In genomic region chr1:209554761-209555611, GRCh38 we compare ENCODE assay signal across 22 cellular contexts. TPM values are rescaled to one million over a fixed set of nuclear protein-coding genes. Genes with fewer than 3 reads are reported as not detected.
DNase-seq lines count a peak whose midpoint lies in the region; ATAC-seq and TF ChIP-seq lines count a peak whose summit lies in the region.
"Had no signal": no experiment of that assay in that cellular context is flagged by ENCODE, and none has a peak within 500 bp of the region (broad histone marks: within the 10 kb centered on the region; RNA-seq: fewer than 3 reads in every experiment).

No MANE protein-coding gene starts in this region.

- H3K9me3 Mint-ChIP-seq in activated T-helper 2 cell treated with anti-CD3 and anti-CD28 coated beads, Interferon-gamma antibody, Interleukin-2, Interleukin-4, amounts not matched to agents 10 μg/mL and 5 μg/mL and 100 μg/mL, durations not matched to agents 14 hours and 24 hours and 36 hours, result no peaks in the 10 kb centered on the region
- H3K9me3 Mint-ChIP-seq: activated naive CD8-positive, alpha-beta T cell treated with anti-CD3 and anti-CD28 coated beads, Interleukin-2, amount 50 U/mL, for 24 hours had no signal

- H3K23ac ChIP-seq in neuronal stem cell (ENCODE audit: low read depth, low read length, poor library complexity), result no peak overlapping the region

- H4K91ac ChIP-seq in neuronal stem cell (ENCODE audit: low read depth, low read length, poor library complexity), result peak overlapping the region; percentile 6

- peak overlapping the region; percentile 21 for H2AK5ac ChIP-seq in neuronal stem cell (ENCODE audit: low read depth, low read length)

- no peak overlapping the region for H3K4ac ChIP-seq in neuronal stem cell (ENCODE audit: low read length)

- no peak overlapping the region for H3K27ac ChIP-seq in HCT116 (ENCODE audit: low read depth, low read length)
- H3K27ac ChIP-seq in WERI-Rb-1, result no peak overlapping the region
- peak overlapping the region; percentile 79 for H3K27ac ChIP-seq in neuronal stem cell (replicated peaks; ENCODE audit: low read length)
- H3K27ac ChIP-seq: skin epidermis, suprapubic skin had no signal

- peak in 2 of 3 experiments; percentile 25 to 47; a peak in 3 of 6 replicates for TF ChIP-seq CTCF in HCT116 (IDR thresholded peaks at IDR 0.05 in 2 of 3, conservative IDR thresholded peaks at IDR 0.05 in 1 of 3; ENCODE audit: borderline replicate concordance in 1 of 3, insufficient read depth in 1 of 3, low read depth in 2 of 3, low read length in 2 of 3)
- TF ChIP-seq CTCF in WERI-Rb-1 (IDR thresholded peaks at IDR 0.05; ENCODE audit: low read depth, low read length), result peak; percentile 27; the same call in 1 of the 2 replicates

- peak overlapping the region; percentile 17 for H3K18ac ChIP-seq in neuronal stem cell (ENCODE audit: low read length)

- H3K9me3 ChIP-seq in HCT116 (ENCODE audit: control insufficient read depth in 1 of 2, insufficient read depth in 1 of 2, low read depth in 1 of 2, low read length in 2 of 2), result no peaks in the 10 kb centered on the region
- H3K9me3 ChIP-seq in WERI-Rb-1 (ENCODE audit: severe bottlenecking), result no peaks in the 10 kb centered on the region
- H3K9me3 ChIP-seq in neuronal stem cell (replicated peaks in 1 of 2; ENCODE audit: control insufficient read depth in 2 of 2, insufficient read depth in 1 of 2, low read depth in 1 of 2, low read length in 2 of 2), result no peaks in the 10 kb centered on the region
- H3K9me3 ChIP-seq: suprapubic skin had no signal

- H3K4me1 ChIP-seq in HCT116 (ENCODE audit: control insufficient read depth in 1 of 2, insufficient read depth in 2 of 2, low read length in 2 of 2), result no peaks in the 10 kb centered on the region
- peaks cover 0 to 8% of the 10 kb centered on the region in 2 donors for H3K4me1 ChIP-seq in neuronal stem cell (ENCODE audit: control insufficient read depth in 2 of 2, insufficient read depth in 1 of 2, low read depth in 1 of 2, low read length in 2 of 2)
- H3K4me1 ChIP-seq: suprapubic skin had no signal

- no peaks in the 10 kb centered on the region for H3K27me3 ChIP-seq in HCT116 (ENCODE audit: insufficient read depth, low read length)
- peaks cover 28% of the 10 kb centered on the region for H3K27me3 ChIP-seq in WERI-Rb-1 (ENCODE audit: insufficient read depth, low read depth, severe bottlenecking)
- no peaks in the 10 kb centered on the region for H3K27me3 ChIP-seq in neuronal stem cell (ENCODE audit: control insufficient read depth in 3 of 3, insufficient read depth in 3 of 3, low read depth in 1 of 3, low read length in 3 of 3)
- H3K27me3 ChIP-seq: suprapubic skin had no signal

- H3K79me2 ChIP-seq in HCT116 (ENCODE audit: insufficient read depth, low read length), result no peaks in the 10 kb centered on the region

- H2BK5ac ChIP-seq in neuronal stem cell (ENCODE audit: low read length), result no peak overlapping the region

- CTCF ChIA-PET in HCT116 (lab: Charles Lee), result no interaction called here

- H2BK15ac ChIP-seq in neuronal stem cell (ENCODE audit: low read length), result no peak overlapping the region

- no peaks in the 10 kb centered on the region for H3K9me2 ChIP-seq in HCT116 (ENCODE audit: insufficient read depth)

- peak; percentile 27 for DNase-seq in NCI-H82 (lab: John Stamatoyannopoulos, UW)
- DNase-seq in NCI-H82 treated with DMSO at 0.1 percent for 48 hours (lab: John Stamatoyannopoulos, UW; ENCODE audit: unreplicated experiment), result no peak
- DNase-seq in HCT116 (ENCODE audit: low read depth, low spot score), result no peak
- no peak for DNase-seq in WERI-Rb-1
- DNase-seq in neuronal stem cell (ENCODE audit: low spot score), result no peak
- DNase-seq in activated T-helper 2 cell treated with anti-CD3 and anti-CD28 coated beads, Interferon-gamma antibody, Interleukin-2, Interleukin-4, amounts not matched to agents 10 μg/mL and 5 μg/mL and 100 μg/mL, durations not matched to agents 14 hours and 24 hours and 36 hours (ENCODE audit: low spot score), result no peak
- DNase-seq in HCEC 1CT, result no peak
- DNase-seq: 8988T; activated CD4-positive, alpha-beta T cell treated with anti-CD3 and anti-CD28 coated beads, Interleukin-2, amount 50 U/mL, for 48 hours; activated gamma-delta T cell; activated naive CD8-positive, alpha-beta T cell treated with anti-CD3 and anti-CD28 coated beads, Interleukin-2, amount 50 U/mL, for 24 hours; DMS79; hippocampal formation; NCI-H1105; NCI-H2029 treated with DMSO at 0.1 percent for 48 hours; stimulated activated CD4-positive, alpha-beta T cell treated with anti-CD3 and anti-CD28 coated beads, Interleukin-1b, Interleukin-23, amount 100 ng/mL, for 48 hours; T-helper 2 cell had no signal

- no peaks in the 10 kb centered on the region for H3K79me1 ChIP-seq in neuronal stem cell (ENCODE audit: low read depth, low read length)

- no peak for TF ChIP-seq POLR2A in HCT116 (IDR thresholded peaks at IDR 0.05; ENCODE audit: borderline replicate concordance, extremely low read depth, insufficient read depth, insufficient read length)

- H3K36me3 ChIP-seq in HCT116 (ENCODE audit: control insufficient read depth in 1 of 2, insufficient read depth in 2 of 2, low read length in 2 of 2) (no peaks in the 10 kb centered on the region), WERI-Rb-1 (no peaks in the 10 kb centered on the region), neuronal stem cell (replicated peaks in 1 of 2; ENCODE audit: control insufficient read depth in 2 of 2, insufficient read depth in 2 of 2, low read length in 2 of 2) (no peaks in the 10 kb centered on the region)
- H3K36me3 ChIP-seq: suprapubic skin had no signal

- H3K4me2 ChIP-seq in HCT116 (ENCODE audit: low read length) (no peak overlapping the region), neuronal stem cell (ENCODE audit: insufficient read depth, low read length, poor library complexity, severe bottlenecking) (no peak overlapping the region)

- 100% methylated on average over 2 of the region's 9 CpGs for WGBS in neuronal stem cell (ENCODE audit: extremely low coverage in 2 of 2, insufficient read length in 2 of 2, insufficient replicate concordance in 1 of 2), 2 donors

- intact Hi-C loops in HCT116 (cut with micrococcal nuclease), result no loop called here
- intact Hi-C loops in activated T-helper 2 cell treated with anti-CD3 and anti-CD28 coated beads, Interferon-gamma antibody, Interleukin-2, Interleukin-4, amounts not matched to agents 10 μg/mL and 5 μg/mL and 100 μg/mL, durations not matched to agents 14 hours and 24 hours and 36 hours (cut with micrococcal nuclease), result no loop called here

- H3K36me3 Mint-ChIP-seq in activated T-helper 2 cell treated with anti-CD3 and anti-CD28 coated beads, Interferon-gamma antibody, Interleukin-2, Interleukin-4, amounts not matched to agents 10 μg/mL and 5 μg/mL and 100 μg/mL, durations not matched to agents 14 hours and 24 hours and 36 hours (ENCODE audit: low read depth), result no peaks in the 10 kb centered on the region

- H4K8ac ChIP-seq in neuronal stem cell (ENCODE audit: low read depth, low read length), result no peak overlapping the region

- H3K4me3 ChIP-seq in HCT116 (replicated peaks in 1 of 2; ENCODE audit: low read depth in 1 of 2, low read length in 2 of 2) (no peak overlapping the region), WERI-Rb-1 (ENCODE audit: low read depth, low read length) (no peak overlapping the region), neuronal stem cell (ENCODE audit: low read length in 2 of 2) (no peak overlapping the region)
- H3K4me3 ChIP-seq: skin epidermis, suprapubic skin had no signal

- peak; percentile 15; the same call in 1 of the 2 replicates for TF ChIP-seq RAD21 in HCT116 (IDR thresholded peaks at IDR 0.05; ENCODE audit: low read depth)

- no peak overlapping the region for H3K27ac Mint-ChIP-seq in activated T-helper 2 cell treated with anti-CD3 and anti-CD28 coated beads, Interferon-gamma antibody, Interleukin-2, Interleukin-4, amounts not matched to agents 10 μg/mL and 5 μg/mL and 100 μg/mL, durations not matched to agents 14 hours and 24 hours and 36 hours
- H3K27ac Mint-ChIP-seq: activated naive CD8-positive, alpha-beta T cell treated with anti-CD3 and anti-CD28 coated beads, Interleukin-2, amount 50 U/mL, for 24 hours had no signal

- RAD21 ChIA-PET in HCT116 (lab: Charles Lee; ENCODE audit: low non-redundant PET in 1 of 2, low total read pairs in 2 of 2, uncharacterized antibody in 2 of 2, unreplicated experiment in 2 of 2), result no interaction called here

- no peak overlapping the region for H2BK12ac ChIP-seq in neuronal stem cell (ENCODE audit: low read length)

- POLR2A ChIA-PET in HCT116 (lab: Charles Lee), result no interaction called here

- H3K9ac ChIP-seq in HCT116 (ENCODE audit: low read length), result no peak overlapping the region
- H3K9ac ChIP-seq in neuronal stem cell (ENCODE audit: low read depth, low read length, poor library complexity), result no peak overlapping the region

- peaks cover 15% of the 10 kb centered on the region for H3K27me3 Mint-ChIP-seq in activated T-helper 2 cell treated with anti-CD3 and anti-CD28 coated beads, Interferon-gamma antibody, Interleukin-2, Interleukin-4, amounts not matched to agents 10 μg/mL and 5 μg/mL and 100 μg/mL, durations not matched to agents 14 hours and 24 hours and 36 hours (ENCODE audit: low read depth)

- peak; percentile 77 for ATAC-seq in HCT116
- no peak for ATAC-seq in HG02623 (IDR thresholded peaks at IDR 0.05; ENCODE audit: unreplicated experiment)
- ATAC-seq: activated naive CD8-positive, alpha-beta T cell treated with anti-CD3 and anti-CD28 coated beads, Interleukin-2, amount 50 U/mL, for 24 hours had no signal

- no peak overlapping the region for H2BK120ac ChIP-seq in neuronal stem cell (ENCODE audit: low read depth, low read length)

- no TSS peak for BruUV-seq in HCT116 (replicated peaks; lab: Mats Ljungman, UMichigan)

- H2AFZ ChIP-seq in HCT116 (ENCODE audit: low read depth, low read length, poor library complexity, severe bottlenecking) (no peak overlapping the region), neuronal stem cell (ENCODE audit: low read length) (no peak overlapping the region)

- no peak overlapping the region for H3K14ac ChIP-seq in neuronal stem cell (ENCODE audit: low read length)

- no peak overlapping the region for H3K4me3 Mint-ChIP-seq in activated T-helper 2 cell treated with anti-CD3 and anti-CD28 coated beads, Interferon-gamma antibody, Interleukin-2, Interleukin-4, amounts not matched to agents 10 μg/mL and 5 μg/mL and 100 μg/mL, durations not matched to agents 14 hours and 24 hours and 36 hours (ENCODE audit: low read depth)
- H3K4me3 Mint-ChIP-seq: activated naive CD8-positive, alpha-beta T cell treated with anti-CD3 and anti-CD28 coated beads, Interleukin-2, amount 50 U/mL, for 24 hours had no signal

- no peaks in the 10 kb centered on the region for H4K20me1 ChIP-seq in HCT116 (ENCODE audit: insufficient read depth)

- no peaks in the 10 kb centered on the region for H3K4me1 Mint-ChIP-seq in activated T-helper 2 cell treated with anti-CD3 and anti-CD28 coated beads, Interferon-gamma antibody, Interleukin-2, Interleukin-4, amounts not matched to agents 10 μg/mL and 5 μg/mL and 100 μg/mL, durations not matched to agents 14 hours and 24 hours and 36 hours (ENCODE audit: low read depth)
- H3K4me1 Mint-ChIP-seq: activated naive CD8-positive, alpha-beta T cell treated with anti-CD3 and anti-CD28 coated beads, Interleukin-2, amount 50 U/mL, for 24 hours had no signal

RNA-seq across cellular contexts. Expression of gene CAMK1G, which starts 28.5 kb away (rescaled TPM):
- total RNA-seq in HCT116 (2021; ENCODE audit: unreplicated experiment), result not detected
- 0.03 and 0.16 TPM in 2 replicates for polyA plus RNA-seq in HCT116 (2012)
- 4.6 TPM for polyA plus RNA-seq in neuronal stem cell (2013, experiment 1 of 2)
- polyA plus RNA-seq in neuronal stem cell (2013, experiment 2 of 2), result 4.4 TPM
- total RNA-seq in activated T-helper 2 cell treated with anti-CD3 and anti-CD28 coated beads, Interferon-gamma antibody, Interleukin-2, Interleukin-4, amounts not matched to agents 10 μg/mL and 5 μg/mL and 100 μg/mL, durations not matched to agents 14 hours and 24 hours and 36 hours, result not detected in 2 replicates
- total RNA-seq: chondrocyte, SK-MEL-5 had no signal
